Comparison of ENCODE assay signal across 17 cellular contexts in genomic region chr21:45177039-45177438, GRCh38.
DNase-seq lines count a peak whose midpoint lies in the region; ATAC-seq and TF ChIP-seq lines count a peak whose summit lies in the region.
"Had no signal": no experiment of that assay in that cellular context is flagged by ENCODE, and none has a peak within 500 bp of the region (broad histone marks: within the 10 kb centered on the region; RNA-seq: fewer than 3 reads in every experiment).

No MANE protein-coding gene starts in this region.

- H3K4me3 Mint-ChIP-seq in WTC11: no peak overlapping the region
- H3K4me3 Mint-ChIP-seq: CD4-positive, alpha-beta T cell; H9 had no signal

- H3K9me3 Mint-ChIP-seq in WTC11: no peaks in the 10 kb centered on the region
- H3K9me3 Mint-ChIP-seq: CD4-positive, alpha-beta T cell; H9; IgD-negative memory B cell had no signal

- H3K4me1 ChIP-seq in osteoblast (ENCODE audit: insufficient read depth, low read length) (no peaks in the 10 kb centered on the region), hepatocyte (ENCODE audit: insufficient read depth) (no peaks in the 10 kb centered on the region)
- H3K4me1 ChIP-seq: Caco-2 had no signal

- 0 out of 2 replicates have a peak, but pooled peaks have one; percentile 46 for ATAC-seq in WTC11
- ATAC-seq: HepG2 had no signal

- H3K27ac Mint-ChIP-seq in WTC11: no peak overlapping the region
- H3K27ac Mint-ChIP-seq: CD4-positive, alpha-beta T cell; H9 had no signal

- H3K36me3 Mint-ChIP-seq in WTC11: 0 out of 2 replicates have a peak, but pooled peaks cover 2% of the 10 kb centered on the region

- CTCF ChIA-PET in WTC11 (lab: Charles Lee): no interaction called here

- no peak overlapping the region for H3K4me2 ChIP-seq in osteoblast (ENCODE audit: insufficient read depth, low read length)
- no peak overlapping the region for H3K4me2 ChIP-seq in hepatocyte

- TF ChIP-seq CTCF in WTC11 (IDR thresholded peaks at IDR 0.05) (no peak), osteoblast (IDR thresholded peaks at IDR 0.05; ENCODE audit: extremely low read depth, low read depth, low read length) (no peak), hepatocyte (IDR thresholded peaks at IDR 0.05; ENCODE audit: poor library complexity) (no peak)

- no peaks in the 10 kb centered on the region for H3K9me2 ChIP-seq in hepatocyte (replicated peaks; ENCODE audit: insufficient read depth)

- no peaks in the 10 kb centered on the region for H3K4me1 Mint-ChIP-seq in WTC11
- H3K4me1 Mint-ChIP-seq: IgD-negative memory B cell had no signal

- H3K4me3 ChIP-seq in H7 (ENCODE audit: insufficient read depth, low read depth, low read length): no peak overlapping the region
- no peak overlapping the region for H3K4me3 ChIP-seq in osteoblast (ENCODE audit: insufficient read depth, low read length)
- no peak overlapping the region for H3K4me3 ChIP-seq in hepatocyte

- H3K79me2 ChIP-seq in osteoblast (ENCODE audit: insufficient read depth, low read length) (no peaks in the 10 kb centered on the region), hepatocyte (no peaks in the 10 kb centered on the region)

- no peak overlapping the region for H3K27ac ChIP-seq in osteoblast (ENCODE audit: low read depth, low read length)
- H3K27ac ChIP-seq in hepatocyte: no peak overlapping the region
- H3K27ac ChIP-seq: C4-2B had no signal

- no peaks in the 10 kb centered on the region for H4K20me1 ChIP-seq in osteoblast (ENCODE audit: insufficient read depth, low read length)
- no peaks in the 10 kb centered on the region for H4K20me1 ChIP-seq in hepatocyte (ENCODE audit: insufficient read depth, poor library complexity, severe bottlenecking)

- 97% methylated on average over 6 of the region's 6 CpGs for WGBS in hepatocyte (ENCODE audit: low lambda C conversion rate, missing lambda C conversion rate)

- POLR2A ChIA-PET in WTC11 (lab: Charles Lee): no interaction called here

- H3K9me3 ChIP-seq in osteoblast (ENCODE audit: low read depth, low read length): no peaks in the 10 kb centered on the region
- H3K9me3 ChIP-seq in hepatocyte (ENCODE audit: low read depth): no peaks in the 10 kb centered on the region
- H3K9me3 ChIP-seq: Caco-2 had no signal

- H3K27me3 Mint-ChIP-seq in WTC11 (ENCODE audit: low read depth): no peaks in the 10 kb centered on the region
- H3K27me3 Mint-ChIP-seq: CD4-positive, alpha-beta T cell; IgD-negative memory B cell had no signal

- H2AFZ ChIP-seq in osteoblast (ENCODE audit: low read length) (no peak overlapping the region), hepatocyte (no peak overlapping the region)

- H3K27me3 ChIP-seq in H7 (ENCODE audit: control insufficient read depth, insufficient read depth, low read length) (no peaks in the 10 kb centered on the region), osteoblast (ENCODE audit: insufficient read depth, low read length) (no peaks in the 10 kb centered on the region), hepatocyte (no peaks in the 10 kb centered on the region)

- H3K36me3 ChIP-seq in H7 (replicated peaks; ENCODE audit: control insufficient read depth, insufficient read depth, low read length): no peaks in the 10 kb centered on the region; the same call in 1 of the 2 replicates
- peaks cover 17% of the 10 kb centered on the region for H3K36me3 ChIP-seq in osteoblast (ENCODE audit: insufficient read depth, low read length)
- H3K36me3 ChIP-seq in hepatocyte (replicated peaks; ENCODE audit: insufficient read depth, low read depth): no peaks in the 10 kb centered on the region

- DNase-seq in H7 (peak; percentile 30), WTC11 (ENCODE audit: low spot score) (no peak), osteoblast (ENCODE audit: insufficient read length, low spot score, missing footprints) (peak; percentile 14), NCI-H1436 (lab: John Stamatoyannopoulos, UW) (no peak), hepatocyte (ENCODE audit: low spot score) (no peak), NCI-H187 treated with DMSO at 0.1 percent for 48 hours (lab: John Stamatoyannopoulos, UW) (no peak)
- DNase-seq: ACHN; Caco-2; CD4-positive, alpha-beta T cell; DMS153; DMS79; GDM1; GOT3; H9 had no signal

TF ChIP-seq in WTC11, 78 proteins besides CTCF, POLR2A, EP300 and RAD21:
- TF ChIP-seq E2F4 (CRISPR knock-in tag; IDR thresholded peaks at IDR 0.05; ENCODE audit: borderline replicate concordance, low read depth): no peak
- TF ChIP-seq ZNF416 (CRISPR knock-in tag; IDR thresholded peaks at IDR 0.05): no peak
- no peak for TF ChIP-seq ZNF396 (CRISPR knock-in tag; IDR thresholded peaks at IDR 0.05; ENCODE audit: borderline replicate concordance)
- no peak for TF ChIP-seq IRF1 (CRISPR knock-in tag; IDR thresholded peaks at IDR 0.05)
- TF ChIP-seq MAX (CRISPR knock-in tag; IDR thresholded peaks at IDR 0.05): no peak
- no peak for TF ChIP-seq NR1H2 (CRISPR knock-in tag; IDR thresholded peaks at IDR 0.05)
- no peak for TF ChIP-seq TP53 (CRISPR knock-in tag; IDR thresholded peaks at IDR 0.05)
- TF ChIP-seq OVOL2 (CRISPR knock-in tag; IDR thresholded peaks at IDR 0.05; ENCODE audit: borderline replicate concordance): no peak
- no peak for TF ChIP-seq FOXP1 (CRISPR knock-in tag; IDR thresholded peaks at IDR 0.05; ENCODE audit: borderline replicate concordance)
- TF ChIP-seq JAZF1 (CRISPR knock-in tag; IDR thresholded peaks at IDR 0.05): no peak
- no peak for TF ChIP-seq PRDM15 (CRISPR knock-in tag; IDR thresholded peaks at IDR 0.05)
- TF ChIP-seq HMGXB4 (CRISPR knock-in tag; IDR thresholded peaks at IDR 0.05): no peak
- no peak for TF ChIP-seq ELF4 (CRISPR knock-in tag; IDR thresholded peaks at IDR 0.05; ENCODE audit: low read depth)
TF ChIP-seq in WTC11: peak in this region for 0.

Comparison
In these comparisons a context has a peak if more than half of its experiments do, and no peak if none do; other contexts are left out.
1. DNase-seq: peak in H7 (single experiment) and osteoblast (single experiment); none in WTC11 (single experiment), NCI-H1436 (single experiment), hepatocyte (single experiment) and NCI-H187 treated with DMSO at 0.1 percent for 48 hours (single experiment).